In genomic region chrX:111349098-111349497, GRCh38 we compare ENCODE assay signal across 15 cellular contexts.
A peak's percentile ranks its signal among the peaks of the same experiment; 100 is the strongest.
DNase-seq lines count a peak whose midpoint lies in the region; ATAC-seq and TF ChIP-seq lines count a peak whose summit lies in the region.
"Had no signal": no experiment of that assay in that cellular context is flagged by ENCODE, and none has a peak within 500 bp of the region (broad histone marks: within the 10 kb centered on the region; RNA-seq: fewer than 3 reads in every experiment).

No MANE protein-coding gene starts in this region.

- H3K4me1 ChIP-seq in SJCRH30 (peaks cover 72% of the 10 kb centered on the region), psoas muscle (no peaks in the 10 kb centered on the region)
- H3K4me1 ChIP-seq: BLaER1 treated with 17β-estradiol and CSF1 and Interleukin-3, amounts not matched to agents 10 nM and 100 nM; HAP-1 had no signal

- H3K9me3 ChIP-seq in SJCRH30 (replicated peaks) (peaks cover 15% of the 10 kb centered on the region), psoas muscle (no peaks in the 10 kb centered on the region)

- H3K27ac Mint-ChIP-seq in brain = peak overlapping the region in 3 of 5 experiments; percentile 14 to 65 (median 65)
- H3K27ac Mint-ChIP-seq: B cell; CD8-positive, alpha-beta T cell had no signal

- peak in 3 of 4 donors; percentile 40 to 84 (median 80) for ATAC-seq in psoas muscle
- ATAC-seq in GM21723 (IDR thresholded peaks at IDR 0.05; ENCODE audit: unreplicated experiment) = no peak
- ATAC-seq: CD8-positive, alpha-beta T cell had no signal

- no peaks in the 10 kb centered on the region for H3K27me3 Mint-ChIP-seq in brain
- H3K27me3 Mint-ChIP-seq: B cell had no signal

- H3K4me3 ChIP-seq in SJCRH30 (peak overlapping the region; percentile 3; the same call in 1 of the 2 replicates), psoas muscle (no peak overlapping the region)
- H3K4me3 ChIP-seq: BLaER1 treated with 17β-estradiol and CSF1 and Interleukin-3, amounts not matched to agents 10 nM and 100 nM; GM23248; HAP-1 had no signal

- 10 to 13% (median 12%) methylated on average over 3 of the region's 3 CpGs for WGBS in psoas muscle, 3 donors

- peaks cover 76% of the 10 kb centered on the region for H3K36me3 Mint-ChIP-seq in brain
- H3K36me3 Mint-ChIP-seq: CD8-positive, alpha-beta T cell had no signal

- peaks cover 74% of the 10 kb centered on the region for H3K4me1 Mint-ChIP-seq in brain
- H3K4me1 Mint-ChIP-seq: B cell had no signal

- H3K27ac ChIP-seq in SJCRH30 = peak overlapping the region; percentile 100
- H3K27ac ChIP-seq in psoas muscle = no peak overlapping the region
- H3K27ac ChIP-seq: BLaER1 treated with 17β-estradiol and CSF1 and Interleukin-3, amounts not matched to agents 10 nM and 100 nM; GM23248; HL-60 had no signal

- peak; percentile 12 to 45 for DNase-seq in NCI-H524 (lab: John Stamatoyannopoulos, UW)
- DNase-seq in NCI-H524 treated with DMSO at 0.1 percent for 48 hours (lab: John Stamatoyannopoulos, UW) = no peak
- peak; percentile 96 to 99 for DNase-seq in SJCRH30
- peak in 1 of 2 donors; percentile 43 for DNase-seq in psoas muscle
- DNase-seq in SIG-M5 treated with dmso at 0.1 percent for 504 hours (lab: John Stamatoyannopoulos, UW; ENCODE audit: unreplicated experiment) = no peak
- DNase-seq: Calu3; CD8-positive, alpha-beta T cell; GM23248; IMR-90 had no signal

- H3K27me3 ChIP-seq in SJCRH30 = no peaks in the 10 kb centered on the region
- no peaks in the 10 kb centered on the region for H3K27me3 ChIP-seq in psoas muscle (ENCODE audit: insufficient read depth in 3 of 3, low read length in 2 of 3)

- H3K9me3 Mint-ChIP-seq in brain = peaks cover 11 to 27% (median 14%) of the 10 kb centered on the region in 5 experiments

- TF ChIP-seq CTCF in brain (conservative IDR thresholded peaks at IDR 0.05) = no peak
- TF ChIP-seq CTCF in psoas muscle (IDR thresholded peaks at IDR 0.05) = no peak

- intact Hi-C loops in psoas muscle (cut with DNase I) = no loop called here

- peaks cover 10% of the 10 kb centered on the region for H3K36me3 ChIP-seq in SJCRH30
- H3K36me3 ChIP-seq in psoas muscle (ENCODE audit: insufficient read depth in 1 of 2, low read depth in 1 of 2) = no peaks in the 10 kb centered on the region
- H3K36me3 ChIP-seq: BLaER1 treated with 17β-estradiol and CSF1 and Interleukin-3, amounts not matched to agents 10 nM and 100 nM; HAP-1 had no signal

- peak overlapping the region in 2 of 5 experiments; percentile 19 to 29 for H3K4me3 Mint-ChIP-seq in brain
- H3K4me3 Mint-ChIP-seq: B cell; CD8-positive, alpha-beta T cell had no signal

Comparison
In these comparisons a context has a peak if more than half of its experiments do, and no peak if none do; other contexts are left out.
1. DNase-seq: peak in NCI-H524 (2 of 2) and SJCRH30 (2 of 2); none in NCI-H524 treated with DMSO at 0.1 percent for 48 hours (single experiment) and SIG-M5 treated with dmso at 0.1 percent for 504 hours (single experiment).